Comparison of ENCODE assay signal across 17 cellular contexts in the genomic region with DNA sequence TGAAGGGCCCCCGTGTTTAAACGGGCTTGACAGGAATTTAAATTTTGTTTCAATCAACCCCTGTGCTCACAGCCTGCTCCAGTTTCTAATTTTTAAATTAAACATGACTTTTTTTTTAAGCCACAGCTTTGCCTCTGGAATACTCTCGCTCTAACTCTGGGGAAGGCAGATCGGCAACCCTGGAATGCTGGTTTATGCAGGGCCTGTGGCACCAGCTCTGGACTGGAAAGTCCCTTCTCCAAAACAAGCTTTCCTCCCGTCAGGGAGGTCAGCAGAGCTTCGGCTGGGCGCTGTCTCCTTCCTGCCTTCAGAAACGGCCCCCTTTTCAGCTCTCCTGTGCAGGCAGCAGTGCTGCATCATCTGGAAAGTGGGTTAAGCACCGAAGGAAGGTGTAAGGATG. TPM values are rescaled to one million over a fixed set of nuclear protein-coding genes. Genes with fewer than 3 reads are reported as not detected.
DNase-seq lines count a peak whose midpoint lies in the region; ATAC-seq lines count a peak whose summit lies in the region.
"Had no signal": no experiment of that assay in that cellular context is flagged by ENCODE, and none has a peak within 500 bp of the region (broad histone marks: within the 10 kb centered on the region; RNA-seq: fewer than 3 reads in every experiment).

No MANE protein-coding gene starts in this region.

- no peak overlapping the region for H2AK5ac ChIP-seq in mesenchymal stem cell (ENCODE audit: low read length, severe bottlenecking)

- 33% methylated on average over 9 of the region's 9 CpGs for WGBS in mesenchymal stem cell

- no peak overlapping the region for H2BK15ac ChIP-seq in mesenchymal stem cell (ENCODE audit: low read depth, poor library complexity, severe bottlenecking)

- H4K8ac ChIP-seq in mesenchymal stem cell (ENCODE audit: low read length), result no peak overlapping the region

- H4K20me1 ChIP-seq in Karpas-422 (ENCODE audit: insufficient read depth, low read depth, low read length), result no peaks in the 10 kb centered on the region

- H3K36me3 ChIP-seq in Karpas-422 (ENCODE audit: insufficient read depth, low read length) (no peaks in the 10 kb centered on the region), mesenchymal stem cell (ENCODE audit: control insufficient read depth in 1 of 2, insufficient read depth in 2 of 2, low read depth in 1 of 2, low read length in 2 of 2) (peaks cover 12 to 16% of the 10 kb centered on the region in 2 experiments)
- H3K36me3 ChIP-seq: HAP-1, MG63, prostate gland had no signal

- H2BK12ac ChIP-seq in mesenchymal stem cell (ENCODE audit: low read length in 2 of 2), result no peak overlapping the region

- H3K79me2 ChIP-seq in Karpas-422 (ENCODE audit: low read length), result no peaks in the 10 kb centered on the region

- H2BK5ac ChIP-seq in mesenchymal stem cell (ENCODE audit: low read depth, low read length, poor library complexity, severe bottlenecking), result no peak overlapping the region

- no peak overlapping the region for H3K23ac ChIP-seq in mesenchymal stem cell (ENCODE audit: low read length in 2 of 2)

- H3K18ac ChIP-seq in mesenchymal stem cell (ENCODE audit: low read depth in 1 of 2, low read length in 2 of 2), result no peak overlapping the region

- H3K27ac ChIP-seq in Karpas-422 (ENCODE audit: low read length) (peak overlapping the region; percentile 91), mesenchymal stem cell (ENCODE audit: low read length, poor library complexity, severe bottlenecking) (no peak overlapping the region)
- H3K27ac ChIP-seq: C4-2B, left lung, prostate gland, testis had no signal

- DNase-seq in COLO668 (lab: John Stamatoyannopoulos, UW; ENCODE audit: unreplicated experiment), result peak; percentile 25
- DNase-seq in Karpas-422, result no peak
- peak; percentile 32 for DNase-seq in astrocyte of the hippocampus (ENCODE audit: low read depth, low spot score)
- peak; percentile 18 for DNase-seq in mesenchymal stem cell
- DNase-seq in G401 (ENCODE audit: low spot score), result no peak
- no peak for DNase-seq in EL
- DNase-seq in LoVo (ENCODE audit: low spot score), result no peak
- DNase-seq: left lung, MG63, NCI-H2227 treated with DMSO at 0.1 percent for 48 hours, testis had no signal

- H3K4me2 ChIP-seq in Karpas-422 (ENCODE audit: low read depth, low read length, poor library complexity, severe bottlenecking) (peak overlapping the region; percentile 61), mesenchymal stem cell (ENCODE audit: low read length, poor library complexity, severe bottlenecking) (no peak overlapping the region)

- H3K4ac ChIP-seq in mesenchymal stem cell (ENCODE audit: low read depth in 1 of 2, low read length in 2 of 2), result no peak overlapping the region

- no peak overlapping the region for H4K91ac ChIP-seq in mesenchymal stem cell (ENCODE audit: low read length)

- H3K9ac ChIP-seq in Karpas-422 (ENCODE audit: low read length), result peak overlapping the region; percentile 39
- no peak overlapping the region for H3K9ac ChIP-seq in mesenchymal stem cell (ENCODE audit: low read length)

- H3K27me3 ChIP-seq in Karpas-422 (ENCODE audit: low read length) (no peaks in the 10 kb centered on the region), mesenchymal stem cell (ENCODE audit: control insufficient read depth in 1 of 2, insufficient read depth in 1 of 2, low read length in 2 of 2) (no peaks in the 10 kb centered on the region)
- H3K27me3 ChIP-seq: left lung, MG63, testis had no signal

- H3K4me1 ChIP-seq in Karpas-422 (ENCODE audit: low read length) (peaks cover 50% of the 10 kb centered on the region), mesenchymal stem cell (ENCODE audit: control insufficient read depth, insufficient read depth, low read depth, low read length) (peaks cover 6% of the 10 kb centered on the region)
- H3K4me1 ChIP-seq: left lung, prostate gland, testis had no signal

- H3K79me1 ChIP-seq in mesenchymal stem cell (replicated peaks; ENCODE audit: low read length, poor library complexity, severe bottlenecking), result no peaks in the 10 kb centered on the region

- no peak overlapping the region for H2BK120ac ChIP-seq in mesenchymal stem cell (ENCODE audit: low read depth, low read length)

- no peak for ATAC-seq in HG03460 (IDR thresholded peaks at IDR 0.05; ENCODE audit: unreplicated experiment)
- ATAC-seq: left lung had no signal

- H3K4me3 ChIP-seq in Karpas-422 (ENCODE audit: low read length) (no peak overlapping the region), mesenchymal stem cell (ENCODE audit: insufficient read depth in 1 of 2, low read depth in 1 of 2, low read length in 2 of 2) (no peak overlapping the region)
- H3K4me3 ChIP-seq: HAP-1, left lung, MG63, prostate gland, testis had no signal

- in situ Hi-C loops in G401 (cut with HindIII; ENCODE audit: low sequenced_read_pairs), result no loop called here

- H3K9me2 ChIP-seq in Karpas-422 (replicated peaks; ENCODE audit: insufficient read depth, low read length), result no peaks in the 10 kb centered on the region

- H2AFZ ChIP-seq in Karpas-422 (ENCODE audit: low read length) (no peak overlapping the region), mesenchymal stem cell (ENCODE audit: low read depth, low read length) (no peak overlapping the region)

- H3K9me3 ChIP-seq in Karpas-422 (ENCODE audit: low read length), result no peaks in the 10 kb centered on the region
- no peaks in the 10 kb centered on the region for H3K9me3 ChIP-seq in mesenchymal stem cell (ENCODE audit: control insufficient read depth, low read length)
- H3K9me3 ChIP-seq: HAP-1, left lung, MG63, prostate gland, testis had no signal

- H3K14ac ChIP-seq in mesenchymal stem cell (ENCODE audit: low read length in 2 of 2), result no peak overlapping the region

RNA-seq across cellular contexts. Expression of a gene that starts 42.7 kb away (rescaled TPM):
- total RNA-seq in Karpas-422 (2014; rRNA removed; shearing (Covaris generic); ENCODE audit: low replicate concordance), result 0.43 and 0.45 TPM in 2 replicates
- 0.06 TPM for polyA plus RNA-seq in mesenchymal stem cell (2013, experiment 1 of 2)
- polyA plus RNA-seq in mesenchymal stem cell (2013, experiment 2 of 2), result 0.08 TPM
- total RNA-seq in G401 (2014; rRNA removed; shearing (Covaris generic)), result 4.9 and 7.1 TPM in 2 replicates

RNA-seq across cellular contexts. Expression of a gene that starts 57.3 kb away (rescaled TPM):
- not detected in 2 replicates for total RNA-seq in Karpas-422 (2014; rRNA removed; shearing (Covaris generic); ENCODE audit: low replicate concordance)
- not detected for polyA plus RNA-seq in mesenchymal stem cell (2013, experiment 1 of 2)
- not detected for polyA plus RNA-seq in mesenchymal stem cell (2013, experiment 2 of 2)
- total RNA-seq in G401 (2014; rRNA removed; shearing (Covaris generic)), result not detected in 2 replicates
- total RNA-seq: esophagus mucosa, left lung, prostate gland, testis had no signal
- polyA plus RNA-seq: neural cell had no signal

Comparison
In these comparisons a context has a peak if more than half of its experiments do, and no peak if none do; other contexts are left out.
1. DNase-seq: peak in COLO668 (single experiment), astrocyte of the hippocampus (single experiment) and mesenchymal stem cell (single experiment); none in Karpas-422 (single experiment), G401 (single experiment), EL (single experiment) and LoVo (single experiment).